10 cellular contexts compared by ENCODE assay signal in the genomic region with DNA sequence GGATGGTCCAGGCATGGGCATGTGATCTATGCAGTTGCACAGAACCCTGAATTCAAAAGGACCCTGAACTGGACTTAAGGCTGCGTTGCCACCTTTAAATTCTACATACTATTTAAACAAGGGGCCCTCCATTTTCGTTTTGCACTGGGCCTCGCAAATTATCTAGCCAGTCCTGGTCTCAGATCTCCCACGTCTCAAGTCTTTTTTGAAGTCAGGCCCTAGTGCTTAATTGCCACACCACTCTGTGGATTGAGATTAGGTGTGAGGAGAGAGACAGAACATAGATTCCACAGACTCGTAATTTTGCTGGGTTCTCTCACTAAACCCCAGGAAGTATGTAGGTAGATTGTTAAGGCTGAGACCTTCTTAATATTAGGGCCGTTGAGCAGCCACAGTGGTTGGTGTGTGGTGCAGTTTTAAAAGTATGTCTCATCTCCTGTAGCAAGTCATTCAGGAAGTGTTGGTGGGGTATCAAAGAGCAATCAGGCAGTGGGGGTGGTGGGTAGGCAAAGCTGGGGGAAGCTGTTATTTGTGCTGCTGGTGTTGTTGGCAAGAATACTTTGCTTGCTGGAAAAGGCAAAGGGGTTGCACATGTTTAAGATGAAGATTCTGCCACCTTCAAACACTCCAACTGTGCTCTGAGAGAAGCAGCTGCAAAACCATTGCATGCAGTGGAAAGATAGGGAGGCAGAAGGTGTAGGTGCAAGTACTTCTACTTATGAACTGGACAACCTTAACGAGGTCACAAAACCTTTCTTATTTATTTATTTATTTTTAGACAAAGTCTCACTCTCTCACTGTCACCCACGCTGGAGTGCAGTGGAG. TPM values are rescaled to one million over a fixed set of nuclear protein-coding genes. Genes with fewer than 3 reads are reported as not detected.
A peak's percentile ranks its signal among the peaks of the same experiment; 100 is the strongest.
DNase-seq lines count a peak whose midpoint lies in the region; ATAC-seq, FAIRE-seq and TF ChIP-seq lines count a peak whose summit lies in the region.
"Had no signal": no experiment of that assay in that cellular context is flagged by ENCODE, and none has a peak within 500 bp of the region (broad histone marks: within the 10 kb centered on the region; RNA-seq: fewer than 3 reads in every experiment).

No MANE protein-coding gene starts in this region.

- no peaks in the 10 kb centered on the region for H3K4me1 ChIP-seq in BE2C

- peak overlapping the region; percentile 80 for H3K4me3 Mint-ChIP-seq in T-helper 17 cell

- TF ChIP-seq CTCF in BE2C (IDR thresholded peaks at IDR 0.05; ENCODE audit: low read depth, low read length) = no peak

- DNase-seq in GM12891 (ENCODE audit: insufficient read length, low spot score) (no peak), T-helper 17 cell (peak; percentile 20 to 49 (median 31)), NCI-H748 (lab: John Stamatoyannopoulos, UW; ENCODE audit: unreplicated experiment) (no peak), BE2C (no peak), RPMI8226 (no peak)
- peak; percentile 86 for DNase-seq in activated effector memory CD4-positive, alpha-beta T cell treated with anti-CD3 and anti-CD28 coated beads, Interleukin-2, amount 50 U/mL, for 16 hours
- DNase-seq in stimulated activated CD4-positive, alpha-beta T cell treated with anti-CD3 and anti-CD28 coated beads, Interleukin-2, amount 100 ng/mL, for 4 hours (ENCODE audit: low read depth) = peak; percentile 74

- no peak overlapping the region for H3K4me3 ChIP-seq in BE2C (ENCODE audit: low read depth, low read length)
- H3K4me3 ChIP-seq: SK-N-MC had no signal

- H3K36me3 Mint-ChIP-seq in T-helper 17 cell (ENCODE audit: low read depth) = peaks cover 10% of the 10 kb centered on the region

- ATAC-seq in T-helper 17 cell = peak; percentile 94
- no peak for ATAC-seq in GM21423 (IDR thresholded peaks at IDR 0.05; ENCODE audit: unreplicated experiment)

- no peaks in the 10 kb centered on the region for H3K9me3 ChIP-seq in T-helper 17 cell (ENCODE audit: control insufficient read depth, low read length, poor library complexity, severe bottlenecking)
- H3K9me3 ChIP-seq in BE2C = no peaks in the 10 kb centered on the region

- no peaks in the 10 kb centered on the region for H3K27me3 ChIP-seq in BE2C

- peak; percentile 39; the same call in 1 of the 2 replicates for TF ChIP-seq POLR2A in GM12891 (IDR thresholded peaks at IDR 0.05; ENCODE audit: low read depth, low read length)

- FAIRE-seq in GM12891 (lab: Jason Lieb, UNC) = peak; percentile 99

- no peaks in the 10 kb centered on the region for H3K36me3 ChIP-seq in BE2C

- H3K4me1 Mint-ChIP-seq in T-helper 17 cell = peaks cover 51% of the 10 kb centered on the region

- H3K27ac Mint-ChIP-seq in T-helper 17 cell = peak overlapping the region; percentile 77

- no peaks in the 10 kb centered on the region for H3K27me3 Mint-ChIP-seq in T-helper 17 cell

TF ChIP-seq in GM12891, 5 proteins besides CTCF, POLR2A, EP300 and RAD21:
- TF ChIP-seq TAF1 (IDR thresholded peaks at IDR 0.05; ENCODE audit: low read depth, low read length) = peak; percentile 38; the same call in 1 of the 2 replicates
- TF ChIP-seq SPI1 (IDR thresholded peaks at IDR 0.05; ENCODE audit: low read depth, low read length) = no peak
- no peak; the same call in 1 of the 2 replicates for TF ChIP-seq POU2F2 (IDR thresholded peaks at IDR 0.05; ENCODE audit: low read depth, low read length)

RNA-seq across cellular contexts. Expression of a gene that starts 11.2 kb away (rescaled TPM):
- polyA plus RNA-seq in GM12891 (2012; ENCODE audit: low read depth, missing spikeins) = 14.9 TPM
- total RNA-seq in T-helper 17 cell = 10 to 100 TPM; 66.2 to 71.6 TPM
- polyA plus RNA-seq in BE2C (2012; ENCODE audit: insufficient read depth, insufficient read length, low read depth) = not detected
- total RNA-seq: Daoy had no signal

RNA-seq across cellular contexts. Expression of a gene that starts 45.0 kb away (rescaled TPM):
- polyA plus RNA-seq in GM12891 (2012; ENCODE audit: low read depth, missing spikeins) = 36.4 TPM
- 10 to 100 TPM; 24.8 to 38.0 TPM for total RNA-seq in T-helper 17 cell
- polyA plus RNA-seq in BE2C (2012; ENCODE audit: insufficient read depth, insufficient read length, low read depth) = not detected
- total RNA-seq: Daoy had no signal

Comparison
In these comparisons a context has a peak if more than half of its experiments do, and no peak if none do; other contexts are left out.
1. DNase-seq: peak in T-helper 17 cell (3 of 3), activated effector memory CD4-positive, alpha-beta T cell treated with anti-CD3 and anti-CD28 coated beads, Interleukin-2, amount 50 U/mL, for 16 hours (single experiment) and stimulated activated CD4-positive, alpha-beta T cell treated with anti-CD3 and anti-CD28 coated beads, Interleukin-2, amount 100 ng/mL, for 4 hours (single experiment); none in GM12891 (single experiment), NCI-H748 (single experiment), BE2C (single experiment) and RPMI8226 (single experiment).